ENCODE assay signal across 17 cellular contexts in genomic region chr10:78295242-78295641, GRCh38.
"Had no signal": no experiment of that assay in that cellular context is flagged by ENCODE, and none has a peak within 500 bp of the region (broad histone marks: within the 10 kb centered on the region; RNA-seq: fewer than 3 reads in every experiment).

No MANE protein-coding gene starts in this region.

- H3K27ac Mint-ChIP-seq: endodermal cell, progenitor cell of endocrine pancreas had no signal

- ATAC-seq: right cardiac atrium had no signal

- H3K4me1 ChIP-seq: SJSA1 had no signal

- H3K27me3 Mint-ChIP-seq: progenitor cell of endocrine pancreas had no signal

- H3K9me3 ChIP-seq: SJSA1, transverse colon had no signal

- H3K4me3 Mint-ChIP-seq: endodermal cell had no signal

- H3K27ac ChIP-seq: SJSA1 had no signal

- H3K36me3 ChIP-seq: SJSA1, transverse colon had no signal

- H3K4me3 ChIP-seq: SJSA1, transverse colon had no signal

- DNase-seq: activated naive CD4-positive, alpha-beta T cell treated with Interleukin-2 at 50 U/mL for 16 hours; activated T-cell treated with anti-CD3 and anti-CD28 coated beads for 4 hours; anterior cingulate cortex; endodermal cell; erythroblast; glutamatergic neuron; kidney glomerular epithelial cell; left ventricle myocardium superior; nucleus accumbens; right cardiac atrium; small intestine; stimulated activated CD4-positive, alpha-beta T cell treated with anti-CD3 and anti-CD28 coated beads, Interleukin-4, amount 100 ng/mL, for 4 hours; stimulated activated CD8-positive, alpha-beta memory T cell treated with anti-CD3 and anti-CD28 coated beads, Interleukin-4, amount 100 ng/mL, for 48 hours; stimulated activated naive CD4-positive, alpha-beta T cell treated with Interleukin-2 at 50 U/mL for 16 hours; transverse colon had no signal

- H3K27me3 ChIP-seq: SJSA1, transverse colon had no signal

- FAIRE-seq: small intestine had no signal
